In genomic region chr1:114780344-114781226, GRCh38 we compare ENCODE assay signal across 1 cellular context.
TF ChIP-seq lines count a peak whose summit lies in the region.

Gene SIKE1 (minus strand): TSS chr1:114780685. CDS start chr1:114780607, 78 bp downstream.

TF ChIP-seq in HepG2, 621 proteins besides CTCF, POLR2A, EP300 and RAD21 (continued from another document):
- TF ChIP-seq, protein P1, sequence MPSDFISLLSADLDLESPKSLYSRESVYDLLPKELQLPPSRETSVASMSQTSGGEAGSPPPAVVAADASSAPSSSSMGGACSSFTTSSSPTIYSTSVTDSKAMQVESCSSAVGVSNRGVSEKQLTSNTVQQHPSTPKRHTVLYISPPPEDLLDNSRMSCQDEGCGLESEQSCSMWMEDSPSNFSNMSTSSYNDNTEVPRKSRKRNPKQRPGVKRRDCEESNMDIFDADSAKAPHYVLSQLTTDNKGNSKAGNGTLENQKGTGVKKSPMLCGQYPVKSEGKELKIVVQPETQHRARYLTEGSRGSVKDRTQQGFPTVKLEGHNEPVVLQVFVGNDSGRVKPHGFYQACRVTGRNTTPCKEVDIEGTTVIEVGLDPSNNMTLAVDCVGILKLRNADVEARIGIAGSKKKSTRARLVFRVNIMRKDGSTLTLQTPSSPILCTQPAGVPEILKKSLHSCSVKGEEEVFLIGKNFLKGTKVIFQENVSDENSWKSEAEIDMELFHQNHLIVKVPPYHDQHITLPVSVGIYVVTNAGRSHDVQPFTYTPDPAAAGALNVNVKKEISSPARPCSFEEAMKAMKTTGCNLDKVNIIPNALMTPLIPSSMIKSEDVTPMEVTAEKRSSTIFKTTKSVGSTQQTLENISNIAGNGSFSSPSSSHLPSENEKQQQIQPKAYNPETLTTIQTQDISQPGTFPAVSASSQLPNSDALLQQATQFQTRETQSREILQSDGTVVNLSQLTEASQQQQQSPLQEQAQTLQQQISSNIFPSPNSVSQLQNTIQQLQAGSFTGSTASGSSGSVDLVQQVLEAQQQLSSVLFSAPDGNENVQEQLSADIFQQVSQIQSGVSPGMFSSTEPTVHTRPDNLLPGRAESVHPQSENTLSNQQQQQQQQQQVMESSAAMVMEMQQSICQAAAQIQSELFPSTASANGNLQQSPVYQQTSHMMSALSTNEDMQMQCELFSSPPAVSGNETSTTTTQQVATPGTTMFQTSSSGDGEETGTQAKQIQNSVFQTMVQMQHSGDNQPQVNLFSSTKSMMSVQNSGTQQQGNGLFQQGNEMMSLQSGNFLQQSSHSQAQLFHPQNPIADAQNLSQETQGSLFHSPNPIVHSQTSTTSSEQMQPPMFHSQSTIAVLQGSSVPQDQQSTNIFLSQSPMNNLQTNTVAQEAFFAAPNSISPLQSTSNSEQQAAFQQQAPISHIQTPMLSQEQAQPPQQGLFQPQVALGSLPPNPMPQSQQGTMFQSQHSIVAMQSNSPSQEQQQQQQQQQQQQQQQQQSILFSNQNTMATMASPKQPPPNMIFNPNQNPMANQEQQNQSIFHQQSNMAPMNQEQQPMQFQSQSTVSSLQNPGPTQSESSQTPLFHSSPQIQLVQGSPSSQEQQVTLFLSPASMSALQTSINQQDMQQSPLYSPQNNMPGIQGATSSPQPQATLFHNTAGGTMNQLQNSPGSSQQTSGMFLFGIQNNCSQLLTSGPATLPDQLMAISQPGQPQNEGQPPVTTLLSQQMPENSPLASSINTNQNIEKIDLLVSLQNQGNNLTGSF (CRISPR knock-in tag; IDR thresholded peaks at IDR 0.05) = 0 out of 2 replicates have a peak, but pooled peaks have one; percentile 72
- peak; percentile 85 for TF ChIP-seq SMAD3 (CRISPR knock-in tag; IDR thresholded peaks at IDR 0.05)
- TF ChIP-seq ZBTB21 (CRISPR knock-in tag; IDR thresholded peaks at IDR 0.05) = 0 out of 2 replicates have a peak, but pooled peaks have one; percentile 13
- 0 out of 2 replicates have a peak, but pooled peaks have one; percentile 65 for TF ChIP-seq ZBTB42 (CRISPR knock-in tag; IDR thresholded peaks at IDR 0.05)
- TF ChIP-seq MAFK (conservative IDR thresholded peaks at IDR 0.05 in 1 of 2, IDR thresholded peaks at IDR 0.05 in 1 of 2; ENCODE audit: low read length in 2 of 2) = no peak
- no peak; the same call in 1 of the 2 replicates for TF ChIP-seq ZNF142 (CRISPR knock-in tag; IDR thresholded peaks at IDR 0.05)
- TF ChIP-seq HIVEP1 (CRISPR knock-in tag; IDR thresholded peaks at IDR 0.05) = 0 out of 2 replicates have a peak, but pooled peaks have one; percentile 66
- TF ChIP-seq, protein P2, sequence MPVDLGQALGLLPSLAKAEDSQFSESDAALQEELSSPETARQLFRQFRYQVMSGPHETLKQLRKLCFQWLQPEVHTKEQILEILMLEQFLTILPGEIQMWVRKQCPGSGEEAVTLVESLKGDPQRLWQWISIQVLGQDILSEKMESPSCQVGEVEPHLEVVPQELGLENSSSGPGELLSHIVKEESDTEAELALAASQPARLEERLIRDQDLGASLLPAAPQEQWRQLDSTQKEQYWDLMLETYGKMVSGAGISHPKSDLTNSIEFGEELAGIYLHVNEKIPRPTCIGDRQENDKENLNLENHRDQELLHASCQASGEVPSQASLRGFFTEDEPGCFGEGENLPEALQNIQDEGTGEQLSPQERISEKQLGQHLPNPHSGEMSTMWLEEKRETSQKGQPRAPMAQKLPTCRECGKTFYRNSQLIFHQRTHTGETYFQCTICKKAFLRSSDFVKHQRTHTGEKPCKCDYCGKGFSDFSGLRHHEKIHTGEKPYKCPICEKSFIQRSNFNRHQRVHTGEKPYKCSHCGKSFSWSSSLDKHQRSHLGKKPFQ (CRISPR knock-in tag; IDR thresholded peaks at IDR 0.05; ENCODE audit: insufficient replicate concordance) = peak; percentile 68
- TF ChIP-seq BRCA1 (CRISPR knock-in tag; IDR thresholded peaks at IDR 0.05) = no peak
- TF ChIP-seq ZFYVE20 (CRISPR knock-in tag; IDR thresholded peaks at IDR 0.05; ENCODE audit: borderline replicate concordance, low read depth) = no peak
- TF ChIP-seq ZNF629 (CRISPR knock-in tag; conservative IDR thresholded peaks at IDR 0.05) = peak; percentile 44; the same call in 1 of the 2 replicates
- no peak for TF ChIP-seq ZNF530 (CRISPR knock-in tag; IDR thresholded peaks at IDR 0.05; ENCODE audit: low read depth)
- no peak for TF ChIP-seq TFAP4 (IDR thresholded peaks at IDR 0.05; ENCODE audit: borderline replicate concordance, low read depth)
- TF ChIP-seq MYPOP (CRISPR knock-in tag; IDR thresholded peaks at IDR 0.05) = peak; percentile 92
- TF ChIP-seq NFKBIZ (CRISPR knock-in tag; IDR thresholded peaks at IDR 0.05) = 0 out of 2 replicates have a peak, but pooled peaks have one; percentile 27
- peak; percentile 64 for TF ChIP-seq MED8 (CRISPR knock-in tag; IDR thresholded peaks at IDR 0.05; ENCODE audit: insufficient replicate concordance)
- no peak for TF ChIP-seq FOXP1 (IDR thresholded peaks at IDR 0.05)
- TF ChIP-seq FOXP1 (CRISPR knock-in tag; IDR thresholded peaks at IDR 0.05) = 0 out of 2 replicates have a peak, but pooled peaks have one; percentile 6
- no peak; the same call in 1 of the 2 replicates for TF ChIP-seq THAP9 (CRISPR knock-in tag; IDR thresholded peaks at IDR 0.05; ENCODE audit: borderline replicate concordance)
- TF ChIP-seq KDM5A (IDR thresholded peaks at IDR 0.05; ENCODE audit: borderline replicate concordance, low read length) = 0 out of 2 replicates have a peak, but pooled peaks have one; percentile 36
- peak; percentile 53 for TF ChIP-seq HNF4A (CRISPR knock-in tag; IDR thresholded peaks at IDR 0.05)
